10 cellular contexts compared by ENCODE assay signal in the genomic region with DNA sequence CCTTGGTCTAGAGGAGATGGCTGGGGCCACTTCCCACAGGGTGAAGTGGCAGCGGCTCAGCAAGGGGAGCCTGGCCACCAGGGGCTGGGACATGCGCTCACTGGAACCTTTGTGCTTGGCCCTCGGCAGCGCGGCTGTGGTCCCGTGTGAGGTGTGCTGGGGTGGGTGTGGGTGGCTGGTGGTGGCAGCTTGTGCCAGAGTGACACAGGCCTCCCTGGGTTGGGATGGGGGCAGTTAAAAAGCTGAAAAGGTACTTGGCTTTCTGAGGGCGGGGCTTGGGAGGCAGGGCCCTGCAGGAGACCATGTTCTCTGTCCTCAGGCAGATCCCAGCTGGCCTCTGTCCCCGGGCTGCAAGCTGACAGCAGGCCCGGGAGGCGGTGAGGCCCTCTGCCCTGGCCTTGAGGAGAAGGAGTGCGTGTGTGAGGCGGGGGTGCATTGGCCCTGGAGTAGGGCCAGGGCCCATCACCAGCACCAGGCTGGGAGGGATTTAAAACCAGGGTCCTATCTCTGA. TPM values are rescaled to one million over a fixed set of nuclear protein-coding genes. Genes with fewer than 3 reads are reported as not detected.
DNase-seq lines count a peak whose midpoint lies in the region; TF ChIP-seq lines count a peak whose summit lies in the region.
"Had no signal": no experiment of that assay in that cellular context is flagged by ENCODE, and none has a peak within 500 bp of the region (broad histone marks: within the 10 kb centered on the region; RNA-seq: fewer than 3 reads in every experiment).

No MANE protein-coding gene starts in this region.

- H3K4me3 Mint-ChIP-seq in endothelial cell (ENCODE audit: unreplicated experiment): peak overlapping the region; percentile 69
- H3K4me3 Mint-ChIP-seq: CD8-positive, alpha-beta memory T cell; T-helper 1 cell treated with Interleukin-12 subunit alpha and Interleukin-12 subunit beta and Interleukin-4 antibody, amounts not matched to agents 30 μg/mL and 1 μg/mL, for 36 hours had no signal

- no peaks in the 10 kb centered on the region for H3F3A ChIP-seq in PC-9 (ENCODE audit: insufficient read depth, low read depth)

- BruUV-seq in PC-9 (replicated peaks; lab: Mats Ljungman, UMichigan): TSS peak; percentile 51

- H3K4me1 Mint-ChIP-seq in endothelial cell (ENCODE audit: unreplicated experiment): no peaks in the 10 kb centered on the region
- H3K4me1 Mint-ChIP-seq: CD8-positive, alpha-beta memory T cell had no signal

- CTCF ChIA-PET in PC-9 (lab: Charles Lee): no interaction called here

- peaks cover 13% of the 10 kb centered on the region for H3K27me3 Mint-ChIP-seq in endothelial cell (ENCODE audit: unreplicated experiment)
- H3K27me3 Mint-ChIP-seq: CD8-positive, alpha-beta memory T cell had no signal

- H4K20me1 ChIP-seq in PC-9 (ENCODE audit: insufficient read depth): no peaks in the 10 kb centered on the region

- DNase-seq in PC-9 (no peak), endothelial cell (ENCODE audit: low spot score) (no peak), ovary (peak in 4 of 5 donors; percentile 82 to 90 (median 86)), dedifferentiated amniotic fluid mesenchymal stem cell (ENCODE audit: extremely low spot score) (no peak), amygdala (lab: John Stamatoyannopoulos, UW) (no peak), iPS-NIHi11 (ENCODE audit: low spot score) (no peak)
- DNase-seq: CD8-positive, alpha-beta memory T cell had no signal

- no peaks in the 10 kb centered on the region for H3K9me2 ChIP-seq in PC-9 (ENCODE audit: insufficient read depth)

- H3K36me3 ChIP-seq in PC-9 (ENCODE audit: low read depth) (no peaks in the 10 kb centered on the region), ovary (no peaks in the 10 kb centered on the region)

- POLR2A ChIA-PET in PC-9 (lab: Charles Lee; ENCODE audit: unreplicated experiment): interaction anchor here (0.6 kb wide), 1 partner anchor 17 kb away, joined by 4 read pairs; a partner anchor contains a TSS

- TF ChIP-seq EP300 in ovary (IDR thresholded peaks at IDR 0.05): no peak

- H3K9me3 ChIP-seq in PC-9 (ENCODE audit: insufficient read depth, low read depth) (no peaks in the 10 kb centered on the region), ovary (no peaks in the 10 kb centered on the region)
- H3K9me3 ChIP-seq: suprapubic skin had no signal

- H3K27ac ChIP-seq in PC-9 (no peak overlapping the region), ovary (peak overlapping the region; percentile 70 to 88)
- H3K27ac ChIP-seq: suprapubic skin had no signal

- no peak overlapping the region for H2AFZ ChIP-seq in PC-9

- H3K4me2 ChIP-seq in PC-9: no peak overlapping the region

- H3K4me1 ChIP-seq in PC-9 (replicated peaks; ENCODE audit: insufficient read depth) (no peaks in the 10 kb centered on the region), ovary (ENCODE audit: insufficient read depth) (peaks cover 25% of the 10 kb centered on the region)
- H3K4me1 ChIP-seq: suprapubic skin had no signal

- no peaks in the 10 kb centered on the region for H3K9me3 Mint-ChIP-seq in endothelial cell (ENCODE audit: unreplicated experiment)
- H3K9me3 Mint-ChIP-seq: CD8-positive, alpha-beta memory T cell; T-helper 1 cell treated with Interleukin-12 subunit alpha and Interleukin-12 subunit beta and Interleukin-4 antibody, amounts not matched to agents 30 μg/mL and 1 μg/mL, for 36 hours had no signal

- no peak for TF ChIP-seq CTCF in PC-9 (conservative IDR thresholded peaks at IDR 0.05)
- no peak for TF ChIP-seq CTCF in endothelial cell (IDR thresholded peaks at IDR 0.05; ENCODE audit: unreplicated experiment)
- TF ChIP-seq CTCF in ovary (IDR thresholded peaks at IDR 0.05): peak in 1 of 3 donors; percentile 29

- no peak overlapping the region for H3K27ac Mint-ChIP-seq in endothelial cell (ENCODE audit: unreplicated experiment)
- H3K27ac Mint-ChIP-seq: T-helper 1 cell treated with Interleukin-12 subunit alpha and Interleukin-12 subunit beta and Interleukin-4 antibody, amounts not matched to agents 30 μg/mL and 1 μg/mL, for 36 hours had no signal

- no peaks in the 10 kb centered on the region for H3K27me3 ChIP-seq in PC-9 (ENCODE audit: insufficient read depth, low read depth)
- no peaks in the 10 kb centered on the region for H3K27me3 ChIP-seq in ovary
- H3K27me3 ChIP-seq: suprapubic skin had no signal

- no peaks in the 10 kb centered on the region for H3K79me2 ChIP-seq in PC-9 (ENCODE audit: low read depth)

- intact Hi-C loops in PC-9 (cut with micrococcal nuclease; ENCODE audit: unreplicated experiment): no loop called here
- intact Hi-C loops in ovary (cut with DNase I): no loop called here

- no peak overlapping the region for H3K4me3 ChIP-seq in PC-9
- no peak overlapping the region for H3K4me3 ChIP-seq in ovary
- H3K4me3 ChIP-seq: suprapubic skin had no signal

- WGBS in ovary, 3 donors: 14 to 44% (median 29%) methylated on average over 11 to 12 of the region's 12 CpGs

- H3K36me3 Mint-ChIP-seq in endothelial cell (ENCODE audit: low read depth, unreplicated experiment): peaks cover 7% of the 10 kb centered on the region

- TF ChIP-seq POLR2A in GM19193 (IDR thresholded peaks at IDR 0.05; ENCODE audit: extremely low read depth, insufficient read depth, insufficient read length) (peak; percentile 33), ovary (IDR thresholded peaks at IDR 0.05) (no peak)

RNA-seq across cellular contexts. Expression of a gene that starts 17.3 kb away (rescaled TPM):
- total RNA-seq in PC-9 (2021): 12.6 and 19.1 TPM in 2 replicates
- 18.3 TPM for total RNA-seq in endothelial cell (ENCODE audit: unreplicated experiment)
- total RNA-seq in ovary: 10 to 100 TPM in 5 of 7 donors, 1 to 10 TPM in 2; 5.2 to 31.1 (median 20.3) TPM
- 10 to 100 TPM in 1 of 2 donors, 1 to 10 TPM in 1; 2.4 to 14.5 TPM for polyA plus RNA-seq in ovary

RNA-seq across cellular contexts. Expression of a gene that starts 22.1 kb away (rescaled TPM):
- 26.9 and 29.8 TPM in 2 replicates for total RNA-seq in PC-9 (2021)
- 66.2 TPM for total RNA-seq in endothelial cell (ENCODE audit: unreplicated experiment)
- total RNA-seq in ovary: 10 to 100 TPM; 10.3 to 32.5 (median 17.5) TPM
- 10 to 100 TPM in 1 of 2 donors, 1 to 10 TPM in 1; 9.7 to 18.8 TPM for polyA plus RNA-seq in ovary

RNA-seq across cellular contexts. Expression of a gene that starts 39.7 kb away (rescaled TPM):
- total RNA-seq in PC-9 (2021) (45.8 and 49.2 TPM in 2 replicates), endothelial cell (ENCODE audit: unreplicated experiment) (128 TPM), ovary (10 to 100 TPM; 20.5 to 88.6 (median 68.3) TPM)
- polyA plus RNA-seq in ovary: 10 to 100 TPM in 1 of 2 donors, 1 to 10 TPM in 1; 6.9 to 57.5 TPM

RNA-seq across cellular contexts. Expression of a gene that starts 41.7 kb away (rescaled TPM):
- total RNA-seq in PC-9 (2021) (24.3 and 30.0 TPM in 2 replicates), endothelial cell (ENCODE audit: unreplicated experiment) (29.8 TPM), ovary (10 to 100 TPM in 1 of 7 donors, 1 to 10 TPM in 6; 4.7 to 10.4 (median 7.5) TPM)
- polyA plus RNA-seq in ovary: 1 to 10 TPM; 7.3 to 8.6 TPM

RNA-seq across cellular contexts. Expression of a gene that starts 56.3 kb away (rescaled TPM):
- total RNA-seq in PC-9 (2021) (not detected in 2 replicates), endothelial cell (ENCODE audit: unreplicated experiment) (19.0 TPM), ovary (under 1 TPM in 2 of 7 donors, not detected in 5; 0.11 to 0.18 TPM)
- under 1 TPM in 1 of 2 donors, not detected in 1; 0.48 TPM for polyA plus RNA-seq in ovary
- total RNA-seq: suprapubic skin had no signal

Comparison
In these comparisons a context has a peak if more than half of its experiments do, and no peak if none do; other contexts are left out.
1. DNase-seq: peak in ovary (4 of 5); none in PC-9 (0 of 2), endothelial cell (single experiment), dedifferentiated amniotic fluid mesenchymal stem cell (single experiment), amygdala (0 of 56) and iPS-NIHi11 (single experiment).